ENCODE assay signal across 20 cellular contexts in the genomic region with DNA sequence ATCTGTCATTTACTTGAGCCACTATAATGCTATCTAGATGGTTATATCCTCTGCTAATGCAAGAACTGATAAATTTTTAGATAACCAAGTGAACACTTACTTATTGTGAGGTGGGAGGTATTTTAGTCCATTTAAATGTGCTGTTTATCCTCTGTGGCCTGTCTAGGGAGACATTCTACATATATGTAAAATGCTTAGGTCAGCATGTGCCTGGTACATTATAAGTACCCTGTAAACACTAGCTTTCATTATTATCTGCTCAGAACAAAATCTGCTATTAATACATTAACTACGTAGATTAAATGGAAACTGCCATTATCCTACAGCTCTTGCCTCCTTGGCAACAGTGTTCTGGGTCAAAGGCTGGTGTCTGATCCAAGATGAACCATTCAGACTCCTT. TPM values are rescaled to one million over a fixed set of nuclear protein-coding genes. Genes with fewer than 3 reads are reported as not detected.
DNase-seq lines count a peak whose midpoint lies in the region; ATAC-seq, FAIRE-seq and TF ChIP-seq lines count a peak whose summit lies in the region.
"Had no signal": no experiment of that assay in that cellular context is flagged by ENCODE, and none has a peak within 500 bp of the region (broad histone marks: within the 10 kb centered on the region; RNA-seq: fewer than 3 reads in every experiment).

No MANE protein-coding gene starts in this region.

- peak; percentile 35 for FAIRE-seq in D721Med (lab: Jason Lieb, UNC)
- FAIRE-seq: GM18507 had no signal

- peaks cover 9% of the 10 kb centered on the region for H3K4me1 Mint-ChIP-seq in T-helper 17 cell

- H3K4me3 ChIP-seq in endocrine pancreas (ENCODE audit: control insufficient read depth, insufficient read depth, low read length) (peak overlapping the region; percentile 65), ovary (no peak overlapping the region)
- H3K4me3 ChIP-seq: BLaER1 had no signal

- H3K27ac ChIP-seq in ovary: no peak overlapping the region
- H3K27ac ChIP-seq: BLaER1, C4-2B had no signal

- no peaks in the 10 kb centered on the region for H3K36me3 ChIP-seq in endocrine pancreas (ENCODE audit: control insufficient read depth, insufficient read depth, low read length)
- no peaks in the 10 kb centered on the region for H3K36me3 ChIP-seq in ovary

- H3K27ac Mint-ChIP-seq in T-helper 17 cell: peak overlapping the region; percentile 32
- H3K27ac Mint-ChIP-seq: B cell; CD4-positive, CD25-positive, alpha-beta regulatory T cell; CD8-positive, alpha-beta T cell had no signal

- H3K9me3 ChIP-seq in T-helper 17 cell (ENCODE audit: control insufficient read depth, low read length, poor library complexity, severe bottlenecking) (no peaks in the 10 kb centered on the region), endocrine pancreas (ENCODE audit: control insufficient read depth, low read length) (no peaks in the 10 kb centered on the region), ovary (no peaks in the 10 kb centered on the region)
- H3K9me3 ChIP-seq: BLaER1, Caco-2 had no signal

- no peak for TF ChIP-seq EP300 in ovary (IDR thresholded peaks at IDR 0.05)

- intact Hi-C loops in ovary (cut with DNase I): no loop called here

- peaks cover 10% of the 10 kb centered on the region for H3K4me1 ChIP-seq in endocrine pancreas (ENCODE audit: control insufficient read depth, insufficient read depth, low read length)
- H3K4me1 ChIP-seq in ovary (ENCODE audit: insufficient read depth): no peaks in the 10 kb centered on the region
- H3K4me1 ChIP-seq: Caco-2 had no signal

- ATAC-seq in T-helper 17 cell: no peak
- ATAC-seq: CD8-positive, alpha-beta T cell had no signal

- 98% methylated on average over 1 of the region's 1 CpG for WGBS in ovary, 3 donors

- H3K27me3 ChIP-seq in endocrine pancreas (ENCODE audit: control insufficient read depth, insufficient read depth, low read length) (no peaks in the 10 kb centered on the region), ovary (no peaks in the 10 kb centered on the region)
- H3K27me3 ChIP-seq: BLaER1 had no signal

- DNase-seq in D721Med (ENCODE audit: insufficient read length, low spot score): no peak
- DNase-seq in T-helper 17 cell: no peak
- no peak for DNase-seq in NCI-H1417 treated with DMSO at 0.1 percent for 48 hours (lab: John Stamatoyannopoulos, UW)
- DNase-seq in ovary: no peak
- DNase-seq in pons (ENCODE audit: low spot score): no peak
- DNase-seq: Caco-2; CD4-positive, CD25-positive, alpha-beta regulatory T cell; CD8-positive, alpha-beta T cell; DMS 273 treated with DMSO at 0.1 percent for 48 hours; DMS79; EL; GDM1; GOT3; H7; HCEC 1CT had no signal

- H3K9ac ChIP-seq in endocrine pancreas (ENCODE audit: control insufficient read depth, insufficient read depth, low read length): peak overlapping the region; percentile 41
- H3K9ac ChIP-seq: BLaER1 had no signal

- TF ChIP-seq POLR2A in ovary (IDR thresholded peaks at IDR 0.05): no peak

- TF ChIP-seq CTCF in D721Med (IDR thresholded peaks at IDR 0.05; ENCODE audit: insufficient read depth, missing control alignments) (no peak), ovary (IDR thresholded peaks at IDR 0.05) (no peak)

- H3K4me3 Mint-ChIP-seq in T-helper 17 cell: no peak overlapping the region
- H3K4me3 Mint-ChIP-seq: B cell; CD4-positive, CD25-positive, alpha-beta regulatory T cell; CD8-positive, alpha-beta T cell had no signal

- no peaks in the 10 kb centered on the region for H3K27me3 Mint-ChIP-seq in T-helper 17 cell
- H3K27me3 Mint-ChIP-seq: B cell; CD4-positive, CD25-positive, alpha-beta regulatory T cell had no signal

- H3K36me3 Mint-ChIP-seq in T-helper 17 cell (ENCODE audit: low read depth): peaks cover 2% of the 10 kb centered on the region

RNA-seq across cellular contexts. Expression of a gene that starts 41.8 kb away (rescaled TPM):
- total RNA-seq in T-helper 17 cell (10 to 100 TPM; 30.2 to 34.6 TPM), ovary (10 to 100 TPM; 18.4 to 46.9 (median 38.9) TPM)
- 10 to 100 TPM; 10.6 to 18.7 TPM for polyA plus RNA-seq in ovary
